ENCODE assay signal across 16 cellular contexts in the genomic region with DNA sequence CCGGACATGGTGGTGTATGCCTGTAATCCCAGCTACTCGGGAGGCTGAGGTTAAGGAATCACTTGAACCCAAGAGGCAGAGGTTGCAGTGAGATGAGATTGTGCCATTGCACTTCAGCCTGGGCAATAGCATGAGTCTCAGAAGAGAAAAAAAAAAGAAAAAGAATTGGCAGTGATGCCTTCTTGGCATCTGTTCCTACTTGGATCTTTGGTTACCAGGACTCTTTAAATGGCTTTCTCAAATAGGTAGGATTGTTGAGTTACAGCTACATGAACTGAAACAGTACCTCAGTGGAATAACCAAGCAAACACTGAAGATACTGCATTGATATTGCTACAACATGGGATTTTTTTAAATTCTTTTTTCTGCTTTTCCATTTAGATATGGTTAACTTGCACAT.
DNase-seq lines count a peak whose midpoint lies in the region; ATAC-seq and TF ChIP-seq lines count a peak whose summit lies in the region.
"Had no signal": no experiment of that assay in that cellular context is flagged by ENCODE, and none has a peak within 500 bp of the region (broad histone marks: within the 10 kb centered on the region; RNA-seq: fewer than 3 reads in every experiment).

No MANE protein-coding gene starts in this region.

- peaks cover 16% of the 10 kb centered on the region for H3K27me3 Mint-ChIP-seq in activated CD8-positive, alpha-beta T cell treated with anti-CD3 and anti-CD28 coated beads for 36 hours
- H3K27me3 Mint-ChIP-seq: B cell had no signal

- no peak for TF ChIP-seq POLR2A in right lobe of liver (IDR thresholded peaks at IDR 0.05)

- ATAC-seq in left ventricle myocardium superior: peak; percentile 5
- peak in 1 of 4 donors; percentile 2 for ATAC-seq in right lobe of liver
- no peak for ATAC-seq in activated CD8-positive, alpha-beta T cell treated with anti-CD3 and anti-CD28 coated beads for 36 hours
- ATAC-seq: CD8-positive, alpha-beta T cell; GM12878; HCT116 had no signal

- H3K9me3 ChIP-seq in WERI-Rb-1 (ENCODE audit: severe bottlenecking): no peaks in the 10 kb centered on the region
- no peaks in the 10 kb centered on the region for H3K9me3 ChIP-seq in right lobe of liver
- H3K9me3 ChIP-seq: BLaER1 treated with 17β-estradiol and CSF1 and Interleukin-3, amounts not matched to agents 10 nM and 100 nM had no signal

- no peak for DNase-seq in left ventricle myocardium superior
- DNase-seq in cardiac septum (ENCODE audit: low spot score): no peak
- DNase-seq in WERI-Rb-1: no peak
- no peak for DNase-seq in right lobe of liver
- no peak for DNase-seq in activated CD8-positive, alpha-beta T cell treated with anti-CD3 and anti-CD28 coated beads for 36 hours
- DNase-seq in NCI-H526 (lab: John Stamatoyannopoulos, UW): no peak
- DNase-seq: Calu3; CD8-positive, alpha-beta T cell; DMS79 treated with DMSO at 0.1 percent for 48 hours; GOT3; H7; HFFc6 had no signal

- POLR2A ChIA-PET in activated CD8-positive, alpha-beta T cell treated with anti-CD3 and anti-CD28 coated beads for 36 hours (lab: Charles Lee): no interaction called here

- H3K4me3 ChIP-seq in WERI-Rb-1 (ENCODE audit: low read depth, low read length): no peak overlapping the region
- H3K4me3 ChIP-seq in right lobe of liver: peak overlapping the region in 2 of 3 donors; percentile 45 to 60
- H3K4me3 ChIP-seq: BLaER1 treated with 17β-estradiol and CSF1 and Interleukin-3, amounts not matched to agents 10 nM and 100 nM; GM12878 had no signal

- no peak overlapping the region for H3K27ac Mint-ChIP-seq in activated CD8-positive, alpha-beta T cell treated with anti-CD3 and anti-CD28 coated beads for 36 hours
- H3K27ac Mint-ChIP-seq: B cell; CD8-positive, alpha-beta T cell; HFFc6 had no signal

- H3K4me1 ChIP-seq in right lobe of liver: peaks cover 0 to 51% (median 12%) of the 10 kb centered on the region in 4 donors

- TF ChIP-seq CTCF in WERI-Rb-1 (IDR thresholded peaks at IDR 0.05; ENCODE audit: low read depth, low read length): no peak
- TF ChIP-seq CTCF in right lobe of liver (IDR thresholded peaks at IDR 0.05): no peak
- no peak for TF ChIP-seq CTCF in activated CD8-positive, alpha-beta T cell treated with anti-CD3 and anti-CD28 coated beads for 36 hours (IDR thresholded peaks at IDR 0.05)

- no peak overlapping the region for H3K4me3 Mint-ChIP-seq in activated CD8-positive, alpha-beta T cell treated with anti-CD3 and anti-CD28 coated beads for 36 hours
- H3K4me3 Mint-ChIP-seq: B cell; CD8-positive, alpha-beta T cell; HFFc6 had no signal

- peak overlapping the region; percentile 13; the same call in 1 of the 2 replicates for H3K27ac ChIP-seq in WERI-Rb-1
- H3K27ac ChIP-seq in right lobe of liver: peak overlapping the region in 1 of 3 donors; percentile 62
- H3K27ac ChIP-seq: BLaER1 treated with 17β-estradiol and CSF1 and Interleukin-3, amounts not matched to agents 10 nM and 100 nM had no signal

- WGBS in right lobe of liver (ENCODE audit: insufficient coverage, low coverage, low lambda C conversion rate, missing lambda C conversion rate): 46% methylated on average over 2 of the region's 2 CpGs

- H3K36me3 ChIP-seq in WERI-Rb-1 (peaks cover 32% of the 10 kb centered on the region), right lobe of liver (no peaks in the 10 kb centered on the region)

- H3K4me1 Mint-ChIP-seq in activated CD8-positive, alpha-beta T cell treated with anti-CD3 and anti-CD28 coated beads for 36 hours (ENCODE audit: low read depth): peaks cover 3% of the 10 kb centered on the region

- H3K9me3 Mint-ChIP-seq in activated CD8-positive, alpha-beta T cell treated with anti-CD3 and anti-CD28 coated beads for 36 hours: no peaks in the 10 kb centered on the region
- H3K9me3 Mint-ChIP-seq: CD8-positive, alpha-beta T cell; HFFc6 had no signal

- intact Hi-C loops in left ventricle myocardium superior (cut with micrococcal nuclease): no loop called here
- intact Hi-C loops in cardiac septum (cut with DNase I): no loop called here
- intact Hi-C loops in right lobe of liver (cut with DNase I): no loop called here
- intact Hi-C loops in activated CD8-positive, alpha-beta T cell treated with anti-CD3 and anti-CD28 coated beads for 36 hours (cut with micrococcal nuclease): no loop called here

- H3K27me3 ChIP-seq in WERI-Rb-1 (ENCODE audit: insufficient read depth, low read depth, severe bottlenecking) (no peaks in the 10 kb centered on the region), right lobe of liver (no peaks in the 10 kb centered on the region)
- H3K27me3 ChIP-seq: BLaER1 treated with 17β-estradiol and CSF1 and Interleukin-3, amounts not matched to agents 10 nM and 100 nM had no signal

- H3K36me3 Mint-ChIP-seq in activated CD8-positive, alpha-beta T cell treated with anti-CD3 and anti-CD28 coated beads for 36 hours (ENCODE audit: low read depth): peaks cover 2% of the 10 kb centered on the region
- H3K36me3 Mint-ChIP-seq: CD8-positive, alpha-beta T cell had no signal

- CTCF ChIA-PET in activated CD8-positive, alpha-beta T cell treated with anti-CD3 and anti-CD28 coated beads for 36 hours (lab: Charles Lee): interaction anchor here (1.2 kb wide), 1 partner anchor 19 kb away, joined by 5 read pairs; no protein-coding TSS in a partner anchor
